In genomic region chr5:174323878-174324281, GRCh38 we compare ENCODE assay signal across 8 cellular contexts.
DNase-seq lines count a peak whose midpoint lies in the region; ATAC-seq, FAIRE-seq and TF ChIP-seq lines count a peak whose summit lies in the region.

No MANE protein-coding gene starts in this region.

- H3K9me3 ChIP-seq in sigmoid colon = no peaks in the 10 kb centered on the region

- no peak for ATAC-seq in HG03460 (IDR thresholded peaks at IDR 0.05; ENCODE audit: unreplicated experiment)

- H3K27ac ChIP-seq in sigmoid colon = no peak overlapping the region

- TF ChIP-seq EP300 in sigmoid colon (IDR thresholded peaks at IDR 0.05) = no peak

- intact Hi-C loops in sigmoid colon (cut with DNase I) = no loop called here

- no peak overlapping the region for H3K4me3 ChIP-seq in sigmoid colon

- H3K27me3 ChIP-seq in sigmoid colon = peaks cover 0 to 40% (median 20%) of the 10 kb centered on the region in 3 donors

- peak; percentile 98 for DNase-seq in Caki2 (ENCODE audit: low read depth)
- DNase-seq in GM19239 (ENCODE audit: insufficient read length, low spot score) = peak; percentile 44
- peak; percentile 4 for DNase-seq in HPDE6-E6E7 (ENCODE audit: extremely low spot score)
- peak; percentile 78 for DNase-seq in SW480 (ENCODE audit: low spot score)
- peak; percentile 10 for DNase-seq in kidney glomerular epithelial cell (lab: John Stamatoyannopoulos, UW)
- no peak for DNase-seq in SKM-1 treated with dmso at 0.1 percent for 144 hours (lab: John Stamatoyannopoulos, UW; ENCODE audit: unreplicated experiment)
- DNase-seq in sigmoid colon = no peak

- in situ Hi-C loops in Caki2 (cut with HindIII; ENCODE audit: low pct_unique_long_range_greater_than_20kb, low sequenced_read_pairs) = loop anchor here (10.0 kb wide), 1 partner anchor 91 kb away; no protein-coding TSS in a partner anchor

- no peak for FAIRE-seq in GM19239 (lab: Jason Lieb, UNC)

- no peaks in the 10 kb centered on the region for H3K4me1 ChIP-seq in sigmoid colon

- WGBS in sigmoid colon, 2 donors = 7 to 15% methylated on average over 4 of the region's 4 CpGs

- no peaks in the 10 kb centered on the region for H3K36me3 ChIP-seq in sigmoid colon

- no peak for TF ChIP-seq CTCF in sigmoid colon (IDR thresholded peaks at IDR 0.05)

- no peak for TF ChIP-seq POLR2A in sigmoid colon (IDR thresholded peaks at IDR 0.05)

Comparison
In these comparisons a context has a peak if more than half of its experiments do, and no peak if none do; other contexts are left out.
1. DNase-seq: peak in Caki2 (single experiment), GM19239 (single experiment), HPDE6-E6E7 (single experiment), SW480 (single experiment) and kidney glomerular epithelial cell (single experiment); none in SKM-1 treated with dmso at 0.1 percent for 144 hours (single experiment) and sigmoid colon (single experiment).